Comparison of ENCODE assay signal across 20 cellular contexts in genomic region chr3:12342151-12342550, GRCh38. TPM values are rescaled to one million over a fixed set of nuclear protein-coding genes. Genes with fewer than 3 reads are reported as not detected.
DNase-seq lines count a peak whose midpoint lies in the region; ATAC-seq and TF ChIP-seq lines count a peak whose summit lies in the region.
"Had no signal": no experiment of that assay in that cellular context is flagged by ENCODE, and none has a peak within 500 bp of the region (broad histone marks: within the 10 kb centered on the region; RNA-seq: fewer than 3 reads in every experiment).

No MANE protein-coding gene starts in this region.

- H3K27me3 ChIP-seq in adipocyte (replicated peaks; ENCODE audit: control insufficient read depth, insufficient read depth, low read length) (no peaks in the 10 kb centered on the region), left lung (no peaks in the 10 kb centered on the region)
- H3K27me3 ChIP-seq: Peyer's patch, SJCRH30 had no signal

- no peak for ATAC-seq in left lung
- ATAC-seq: HCT116, K562 had no signal

- H3K9me3 ChIP-seq in HEK293 (ENCODE audit: control insufficient read depth, insufficient read depth, low read depth, low read length) (no peaks in the 10 kb centered on the region), adipocyte (ENCODE audit: control insufficient read depth, low read length) (no peaks in the 10 kb centered on the region), left lung (no peaks in the 10 kb centered on the region)
- H3K9me3 ChIP-seq: Peyer's patch, SJCRH30 had no signal

- H3K27me3 Mint-ChIP-seq in nephron progenitor cell (ENCODE audit: low read depth, poor library complexity), result peaks cover 9% of the 10 kb centered on the region

- DNase-seq in OCI-M1 (lab: John Stamatoyannopoulos, UW) (peak; percentile 27), adipocyte (ENCODE audit: low read depth) (peak; percentile 31), fibroblast of villous mesenchyme (ENCODE audit: low read depth) (peak; percentile 47), 8988T (no peak), nephron progenitor cell (no peak), left lung (no peak), HT-29 (ENCODE audit: low spot score) (no peak)
- DNase-seq: DMS53, GDM1, MM.1S, NCI-H1105 treated with DMSO at 0.1 percent for 48 hours, NCI-H2029 treated with DMSO at 0.1 percent for 48 hours, NCI-H526, Peyer's patch, SJCRH30 had no signal

- H3K4me3 Mint-ChIP-seq in nephron progenitor cell, result no peak overlapping the region

- intact Hi-C loops in left lung (cut with DNase I), result no loop called here

- CTCF ChIA-PET in HEK293 (lab: Yijun Ruan, JAX), result no interaction called here

- H3K4me1 ChIP-seq in HEK293 (ENCODE audit: control insufficient read depth, insufficient read depth, low read length) (peaks cover 13% of the 10 kb centered on the region), adipocyte (ENCODE audit: control insufficient read depth, insufficient read depth, low read length) (peaks cover 37% of the 10 kb centered on the region), left lung (no peaks in the 10 kb centered on the region)
- H3K4me1 ChIP-seq: Peyer's patch, SJCRH30 had no signal

- POLR2A ChIA-PET in HEK293 (lab: Yijun Ruan, JAX), result no interaction called here

- TF ChIP-seq CTCF in HEK293 (tag by site-specific recombination; IDR thresholded peaks at IDR 0.05) (no peak), fibroblast of villous mesenchyme (IDR thresholded peaks at IDR 0.05; ENCODE audit: insufficient read depth, low read depth, low read length) (no peak), nephron progenitor cell (IDR thresholded peaks at IDR 0.05) (no peak), left lung (IDR thresholded peaks at IDR 0.05) (no peak)

- H3K36me3 ChIP-seq in HEK293 (ENCODE audit: control insufficient read depth in 2 of 2, insufficient read depth in 1 of 2, low read length in 2 of 2) (no peaks in the 10 kb centered on the region), adipocyte (ENCODE audit: control insufficient read depth, insufficient read depth, low read length, severe bottlenecking) (peaks cover 30% of the 10 kb centered on the region), left lung (no peaks in the 10 kb centered on the region)
- H3K36me3 ChIP-seq: Peyer's patch, SJCRH30 had no signal

- no peak overlapping the region for H3K9ac ChIP-seq in adipocyte (ENCODE audit: low read length)

- no peak overlapping the region for H3K4me3 ChIP-seq in HEK293 (ENCODE audit: low read depth, low read length)
- H3K4me3 ChIP-seq in adipocyte (ENCODE audit: low read length), result no peak overlapping the region
- H3K4me3 ChIP-seq in fibroblast of villous mesenchyme (ENCODE audit: low read depth, low read length), result no peak overlapping the region
- H3K4me3 ChIP-seq in left lung, result no peak overlapping the region
- H3K4me3 ChIP-seq: K562, Peyer's patch, SJCRH30 had no signal

- H3K27ac ChIP-seq in HEK293 (ENCODE audit: extremely low read depth, low read depth, low read length) (no peak overlapping the region), left lung (no peak overlapping the region)
- H3K27ac ChIP-seq: C4-2B, Peyer's patch, SJCRH30 had no signal

- H3K36me3 Mint-ChIP-seq in nephron progenitor cell (ENCODE audit: low read depth), result no peaks in the 10 kb centered on the region

- no peak overlapping the region for H3K27ac Mint-ChIP-seq in nephron progenitor cell

- H3K9me3 Mint-ChIP-seq in nephron progenitor cell, result no peaks in the 10 kb centered on the region

- no peaks in the 10 kb centered on the region for H3K4me1 Mint-ChIP-seq in nephron progenitor cell

TF ChIP-seq in HEK293, 187 proteins besides CTCF, POLR2A, EP300 and RAD21:
- TF ChIP-seq PRDM10 (tag by site-specific recombination; IDR thresholded peaks at IDR 0.05), result peak; percentile 85
- no peak for TF ChIP-seq ZSCAN16 (tag by site-specific recombination; IDR thresholded peaks at IDR 0.05)

RNA-seq across cellular contexts. Expression of gene PPARG, which starts 53.3 kb away (rescaled TPM):
- total RNA-seq in fibroblast of villous mesenchyme, result 3.5 and 4.7 TPM in 2 replicates
- 10 to 100 TPM; 39.6 to 52.0 TPM for total RNA-seq in left lung
- 60.2 and 64.8 TPM in 2 replicates for total RNA-seq in HT-29 (2014; rRNA removed; shearing (Covaris generic))
- total RNA-seq: H1, K562 had no signal

Comparison
In these comparisons a context has a peak if more than half of its experiments do, and no peak if none do; other contexts are left out.
1. DNase-seq: peak in OCI-M1 (single experiment), adipocyte (single experiment) and fibroblast of villous mesenchyme (single experiment); none in 8988T (single experiment), nephron progenitor cell (single experiment), left lung (0 of 2) and HT-29 (single experiment).